Comparison of ENCODE assay signal across 28 cellular contexts in the genomic region with DNA sequence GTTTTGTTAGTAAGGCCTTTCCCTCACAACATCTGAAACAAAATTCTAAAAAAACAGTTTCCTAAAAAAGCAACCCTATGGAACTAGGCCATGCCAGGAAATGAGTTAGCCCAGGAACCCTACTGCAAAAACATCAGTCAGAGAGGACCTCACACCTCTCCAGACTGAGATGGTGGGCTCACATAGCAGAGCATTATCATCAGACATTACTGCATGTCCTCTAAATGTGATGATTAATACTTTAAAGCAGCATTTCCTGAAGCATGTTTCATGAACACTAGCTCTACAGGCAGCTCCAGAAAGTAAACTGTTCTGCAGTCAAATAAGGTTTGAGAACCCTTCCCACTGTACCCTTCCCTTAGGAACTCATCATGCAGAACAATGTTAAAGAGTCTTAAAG.
DNase-seq lines count a peak whose midpoint lies in the region; ATAC-seq and TF ChIP-seq lines count a peak whose summit lies in the region.
"Had no signal": no experiment of that assay in that cellular context is flagged by ENCODE, and none has a peak within 500 bp of the region (broad histone marks: within the 10 kb centered on the region; RNA-seq: fewer than 3 reads in every experiment).

No MANE protein-coding gene starts in this region.

- H3K4me3 ChIP-seq in epithelial cell of esophagus (ENCODE audit: low read length) (no peak overlapping the region), skeletal muscle cell (ENCODE audit: low read depth, low read length) (no peak overlapping the region)
- H3K4me3 ChIP-seq: pancreas, Peyer's patch had no signal

- DNase-seq in DMS79 treated with DMSO at 0.1 percent for 48 hours (lab: John Stamatoyannopoulos, UW) (peak; percentile 72), HT1080 (ENCODE audit: low read depth) (peak; percentile 60), epithelial cell of esophagus (ENCODE audit: low read depth) (peak; percentile 42), skeletal muscle cell (ENCODE audit: low read depth) (peak; percentile 73), NCI-H774 (lab: John Stamatoyannopoulos, UW) (no peak), CD1c-positive myeloid dendritic cell (ENCODE audit: extremely low spot score) (no peak)
- DNase-seq: activated CD4-positive, alpha-beta T cell treated with anti-CD3 and anti-CD28 coated beads for 48 hours; activated CD8-positive, alpha-beta memory T cell treated with anti-CD3 and anti-CD28 coated beads, Interleukin-2, amount 10 ng/mL, durations not matched to agents 7 days and 5 days; activated naive CD4-positive, alpha-beta T cell treated with Interleukin-2 at 50 U/mL for 16 hours; activated T-cell treated with anti-CD3 and anti-CD28 coated beads, Interleukin-2, amount 50 U/mL, for 72 hours; amniotic stem cell; CD8-positive, alpha-beta memory T cell; glutamatergic neuron; H9; left cardiac atrium; midbrain; natural killer cell; NCI-H1048; NCI-H187; NCI-H524 treated with DMSO at 0.1 percent for 48 hours; pancreas; Peyer's patch; stimulated activated CD4-positive, alpha-beta T cell treated with anti-CD3 and anti-CD28 coated beads, Interleukin-12 subunit alpha, Interleukin-12 subunit beta, amount 100 ng/mL, for 4 hours; stimulated activated CD4-positive, alpha-beta T cell treated with anti-CD3 and anti-CD28 coated beads, Interleukin-4, amount 100 ng/mL, for 24 hours; stimulated activated naive CD4-positive, alpha-beta T cell; T-helper 1 cell had no signal

- no peak for TF ChIP-seq CTCF in epithelial cell of esophagus (IDR thresholded peaks at IDR 0.05; ENCODE audit: insufficient read depth, low read depth, low read length, missing control alignments)

- ATAC-seq in GM18517 (IDR thresholded peaks at IDR 0.05; ENCODE audit: unreplicated experiment), result no peak
- ATAC-seq: activated CD8-positive, alpha-beta memory T cell treated with anti-CD3 and anti-CD28 coated beads, Interleukin-2, amount 10 ng/mL, durations not matched to agents 7 days and 5 days; HepG2; left cardiac atrium; natural killer cell; pancreas had no signal

Comparison
In these comparisons a context has a peak if more than half of its experiments do, and no peak if none do; other contexts are left out.
1. DNase-seq: peak in DMS79 treated with DMSO at 0.1 percent for 48 hours (single experiment), HT1080 (single experiment), epithelial cell of esophagus (single experiment) and skeletal muscle cell (single experiment); none in NCI-H774 (single experiment) and CD1c-positive myeloid dendritic cell (single experiment).